In the genomic region with DNA sequence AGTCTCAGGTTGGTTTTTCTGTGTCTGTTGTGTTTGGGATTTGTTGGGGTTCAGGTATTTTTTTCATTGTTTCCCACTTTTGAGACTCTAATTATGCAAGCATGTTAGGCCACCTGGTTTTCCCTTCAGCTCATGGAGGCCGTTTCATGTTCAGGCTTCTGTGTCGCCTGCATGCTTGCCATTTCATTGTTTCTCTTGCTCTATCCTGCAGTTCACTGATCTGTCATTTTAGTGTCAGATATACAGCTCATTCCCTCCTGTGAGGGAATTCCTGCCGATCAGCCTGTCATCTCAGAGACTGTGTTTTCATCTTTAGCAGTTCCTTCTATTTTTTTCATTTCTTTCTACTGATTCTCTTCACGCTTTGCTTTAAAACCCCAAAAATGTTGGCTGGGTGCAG, we compare ENCODE assay signal across 31 cellular contexts. TPM values are rescaled to one million over a fixed set of nuclear protein-coding genes. Genes with fewer than 3 reads are reported as not detected.
DNase-seq lines count a peak whose midpoint lies in the region; ATAC-seq, FAIRE-seq and TF ChIP-seq lines count a peak whose summit lies in the region.
"Had no signal": no experiment of that assay in that cellular context is flagged by ENCODE, and none has a peak within 500 bp of the region (broad histone marks: within the 10 kb centered on the region; RNA-seq: fewer than 3 reads in every experiment).

No MANE protein-coding gene starts in this region.

- WGBS in heart left ventricle, 4 donors: 89 to 94% (median 93%) methylated on average over 4 of the region's 4 CpGs

- H3K27me3 Mint-ChIP-seq in dendritic cell treated with granulocyte-macrophage colony-stimulating factor and Interleukin-4, amounts not matched to agents 40 ng/mL and 50 ng/mL, for 4 days: no peaks in the 10 kb centered on the region
- H3K27me3 Mint-ChIP-seq in neural crest cell (ENCODE audit: low read depth) (no peaks in the 10 kb centered on the region), type B pancreatic cell (peaks cover 3% of the 10 kb centered on the region)

- H3K9me3 Mint-ChIP-seq in dendritic cell treated with granulocyte-macrophage colony-stimulating factor and Interleukin-4, amounts not matched to agents 40 ng/mL and 50 ng/mL, for 4 days: no peaks in the 10 kb centered on the region
- H3K9me3 Mint-ChIP-seq in neural crest cell (peaks cover 10% of the 10 kb centered on the region), type B pancreatic cell (peaks cover 4% of the 10 kb centered on the region)

- H3K4me1 Mint-ChIP-seq in dendritic cell treated with granulocyte-macrophage colony-stimulating factor and Interleukin-4, amounts not matched to agents 40 ng/mL and 50 ng/mL, for 4 days (ENCODE audit: low read depth): peaks cover 49% of the 10 kb centered on the region
- H3K4me1 Mint-ChIP-seq in neural crest cell: peaks cover 40% of the 10 kb centered on the region
- H3K4me1 Mint-ChIP-seq in type B pancreatic cell (ENCODE audit: unreplicated experiment): peaks cover 42% of the 10 kb centered on the region

- H3K27me3 ChIP-seq in heart left ventricle: no peaks in the 10 kb centered on the region

- H3K4me3 Mint-ChIP-seq in dendritic cell treated with granulocyte-macrophage colony-stimulating factor and Interleukin-4, amounts not matched to agents 40 ng/mL and 50 ng/mL, for 4 days: no peak overlapping the region
- H3K4me3 Mint-ChIP-seq in neural crest cell: no peak overlapping the region
- peak overlapping the region; percentile 53 for H3K4me3 Mint-ChIP-seq in type B pancreatic cell
- H3K4me3 Mint-ChIP-seq: CD4-positive, alpha-beta memory T cell had no signal

- peaks cover 18% of the 10 kb centered on the region for H3K36me3 Mint-ChIP-seq in dendritic cell treated with granulocyte-macrophage colony-stimulating factor and Interleukin-4, amounts not matched to agents 40 ng/mL and 50 ng/mL, for 4 days (ENCODE audit: low read depth)
- H3K36me3 Mint-ChIP-seq in neural crest cell (ENCODE audit: low read depth): peaks cover 14% of the 10 kb centered on the region
- peaks cover 11% of the 10 kb centered on the region for H3K36me3 Mint-ChIP-seq in type B pancreatic cell

- no peak overlapping the region for H3K27ac ChIP-seq in heart left ventricle
- H3K27ac ChIP-seq: 22Rv1, PC-9 had no signal

- TF ChIP-seq POLR2A in heart left ventricle (IDR thresholded peaks at IDR 0.05) (no peak), GM12891 (IDR thresholded peaks at IDR 0.05; ENCODE audit: low read depth, low read length) (no peak)

- intact Hi-C loops in Right ventricle myocardium inferior (cut with DNase I): no loop called here
- intact Hi-C loops in heart left ventricle (cut with DNase I): no loop called here
- intact Hi-C loops in dendritic cell treated with granulocyte-macrophage colony-stimulating factor and Interleukin-4, amounts not matched to agents 40 ng/mL and 50 ng/mL, for 4 days (cut with micrococcal nuclease): no loop called here

- DNase-seq in Right ventricle myocardium inferior (ENCODE audit: missing footprints): peak; percentile 4
- DNase-seq in heart left ventricle: no peak
- DNase-seq in neural crest cell (ENCODE audit: low read depth, low spot score): no peak
- DNase-seq in type B pancreatic cell (ENCODE audit: extremely low spot score, unreplicated experiment): no peak
- DNase-seq in GM12891 (ENCODE audit: insufficient read length, low spot score): no peak
- no peak for DNase-seq in mesenteric fat pad (ENCODE audit: low spot score)
- DNase-seq: ACHN; C1 segment of cervical spinal cord; CD4-positive, alpha-beta memory T cell; COR-L47; DMS53; Karpas-422; NCI-H1092 treated with DMSO at 0.1 percent for 48 hours; NCI-H1436; NCI-H187 treated with DMSO at 0.1 percent for 48 hours; NCI-H446; NCI-H524 treated with DMSO at 0.1 percent for 48 hours; NCI-H82; NK-92 treated with Interleukin-12 subunit alpha and Interleukin-12 subunit beta, amount 100 ng/mL, for 24 hours; PC-9; Right ventricle myocardium superior had no signal

- ATAC-seq in Right ventricle myocardium inferior (no peak), heart left ventricle (no peak), GM21381 (IDR thresholded peaks at IDR 0.05; ENCODE audit: unreplicated experiment) (no peak)
- ATAC-seq: HepG2 had no signal

- H3K36me3 ChIP-seq in heart left ventricle: no peaks in the 10 kb centered on the region

- no peak overlapping the region for H3K4me3 ChIP-seq in heart left ventricle
- H3K4me3 ChIP-seq: PC-9 had no signal

- H3K27ac Mint-ChIP-seq in dendritic cell treated with granulocyte-macrophage colony-stimulating factor and Interleukin-4, amounts not matched to agents 40 ng/mL and 50 ng/mL, for 4 days: peak overlapping the region; percentile 15
- peak overlapping the region; percentile 81 for H3K27ac Mint-ChIP-seq in neural crest cell (ENCODE audit: unreplicated experiment)
- peak overlapping the region; percentile 68 for H3K27ac Mint-ChIP-seq in type B pancreatic cell
- H3K27ac Mint-ChIP-seq: CD4-positive, alpha-beta memory T cell had no signal

- H3K9me3 ChIP-seq in heart left ventricle: peaks cover 0 to 9% (median 0%) of the 10 kb centered on the region in 12 donors

- H3K4me1 ChIP-seq in heart left ventricle: peaks cover 0 to 30% (median 17%) of the 10 kb centered on the region in 12 donors

- no peak for FAIRE-seq in GM12891 (lab: Jason Lieb, UNC)
- FAIRE-seq: G401.6, H1, HepG2 had no signal

- TF ChIP-seq CTCF in heart left ventricle (IDR thresholded peaks at IDR 0.05) (no peak), neural crest cell (conservative IDR thresholded peaks at IDR 0.05) (no peak), type B pancreatic cell (conservative IDR thresholded peaks at IDR 0.05) (no peak)

TF ChIP-seq in GM12891, 5 proteins besides CTCF, POLR2A, EP300 and RAD21:
- TF ChIP-seq POLR2AphosphoS5 (IDR thresholded peaks at IDR 0.05; ENCODE audit: low read depth, low read length): no peak
- TF ChIP-seq TAF1 (IDR thresholded peaks at IDR 0.05; ENCODE audit: low read depth, low read length): no peak
- TF ChIP-seq PAX5 (IDR thresholded peaks at IDR 0.05; ENCODE audit: insufficient read depth, low read length, severe bottlenecking): no peak
- TF ChIP-seq POU2F2 (IDR thresholded peaks at IDR 0.05; ENCODE audit: low read depth, low read length): no peak
- TF ChIP-seq SPI1 (IDR thresholded peaks at IDR 0.05; ENCODE audit: low read depth, low read length): no peak

RNA-seq across cellular contexts. Expression of gene HGFAC, which starts 49.4 kb away (rescaled TPM):
- 1.5 TPM for total RNA-seq in Right ventricle myocardium inferior
- under 1 TPM in 5 of 9 donors, not detected in 4; 0.19 to 0.65 (median 0.47) TPM for total RNA-seq in heart left ventricle
- polyA plus RNA-seq in heart left ventricle: under 1 TPM; 0.11 to 0.73 TPM
- 1.3 and 1.6 TPM in 2 replicates for total RNA-seq in neural crest cell
- total RNA-seq in type B pancreatic cell (ENCODE audit: low replicate concordance): 1.2 and 2.4 TPM in 2 replicates
- polyA plus RNA-seq in GM12891 (2012; ENCODE audit: low read depth, missing spikeins): not detected
- total RNA-seq in mesenteric fat pad: not detected
- total RNA-seq: Daoy, HT1080, RPMI7951, SK-MEL-5 had no signal
- polyA plus RNA-seq: CD4-positive, alpha-beta memory T cell had no signal

Comparison
In these comparisons a context has a peak if more than half of its experiments do, and no peak if none do; other contexts are left out.
1. H3K27ac Mint-ChIP-seq: peak in every context shown above with its lines; median percentile 81 in neural crest cell; 68 in type B pancreatic cell; 15 in dendritic cell treated with granulocyte-macrophage colony-stimulating factor and Interleukin-4, amounts not matched to agents 40 ng/mL and 50 ng/mL, for 4 days.